11 cellular contexts compared by ENCODE assay signal in the genomic region with DNA sequence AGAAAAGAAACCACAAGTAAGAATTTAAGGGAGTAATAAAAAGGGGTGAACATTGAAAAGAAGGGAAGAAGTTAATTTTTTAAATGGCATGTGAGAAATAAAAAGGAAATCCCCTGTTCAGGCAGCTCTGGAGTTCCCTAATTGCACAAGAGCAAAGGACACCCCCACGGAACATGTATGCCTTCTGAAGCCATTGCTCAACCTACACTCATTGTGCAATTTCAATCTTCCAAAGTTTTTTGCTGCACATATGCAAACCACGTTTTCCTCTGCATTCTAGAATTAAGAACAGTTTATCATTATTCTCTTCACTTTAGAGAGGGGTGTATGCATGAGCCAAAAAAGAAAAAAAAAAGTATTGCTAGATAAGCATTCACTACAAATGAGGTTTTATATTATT.
DNase-seq lines count a peak whose midpoint lies in the region; ATAC-seq and TF ChIP-seq lines count a peak whose summit lies in the region.
"Had no signal": no experiment of that assay in that cellular context is flagged by ENCODE, and none has a peak within 500 bp of the region (broad histone marks: within the 10 kb centered on the region; RNA-seq: fewer than 3 reads in every experiment).

No MANE protein-coding gene starts in this region.

- no peaks in the 10 kb centered on the region for H3K9me2 ChIP-seq in Loucy (replicated peaks; ENCODE audit: low read depth, low read length)

- H3K4me1 ChIP-seq in ACC112 (ENCODE audit: control insufficient read depth, insufficient read depth, low read length, unreplicated experiment) (peaks cover 29% of the 10 kb centered on the region), Loucy (ENCODE audit: insufficient read depth, low read length, poor library complexity, severe bottlenecking) (peaks cover 5% of the 10 kb centered on the region)

- peak overlapping the region; percentile 40 for H3K4me3 Mint-ChIP-seq in dendritic cell treated with granulocyte-macrophage colony-stimulating factor and Interleukin-4, amounts not matched to agents 40 ng/mL and 50 ng/mL, for 4 days
- H3K4me3 Mint-ChIP-seq in activated CD8-positive, alpha-beta T cell treated with anti-CD3 and anti-CD28 coated beads, Interleukin-2, amount 10 ng/mL, durations not matched to agents 7 days and 5 days = no peak overlapping the region

- H3K4me1 Mint-ChIP-seq in dendritic cell treated with granulocyte-macrophage colony-stimulating factor and Interleukin-4, amounts not matched to agents 40 ng/mL and 50 ng/mL, for 4 days (ENCODE audit: low read depth) = peaks cover 43% of the 10 kb centered on the region
- peaks cover 24% of the 10 kb centered on the region for H3K4me1 Mint-ChIP-seq in activated CD8-positive, alpha-beta T cell treated with anti-CD3 and anti-CD28 coated beads, Interleukin-2, amount 10 ng/mL, durations not matched to agents 7 days and 5 days (ENCODE audit: low read depth)

- H3K27me3 ChIP-seq in ACC112 (ENCODE audit: insufficient read depth, low read length) = no peaks in the 10 kb centered on the region
- no peaks in the 10 kb centered on the region for H3K27me3 ChIP-seq in Loucy (ENCODE audit: insufficient read depth, low read length, poor library complexity, severe bottlenecking)

- POLR2A ChIA-PET in activated CD8-positive, alpha-beta T cell treated with anti-CD3 and anti-CD28 coated beads, Interleukin-2, amount 10 ng/mL, durations not matched to agents 7 days and 5 days (lab: Charles Lee) = no interaction called here

- no peaks in the 10 kb centered on the region for H3K9me3 Mint-ChIP-seq in dendritic cell treated with granulocyte-macrophage colony-stimulating factor and Interleukin-4, amounts not matched to agents 40 ng/mL and 50 ng/mL, for 4 days
- H3K9me3 Mint-ChIP-seq in activated CD8-positive, alpha-beta T cell treated with anti-CD3 and anti-CD28 coated beads, Interleukin-2, amount 10 ng/mL, durations not matched to agents 7 days and 5 days (ENCODE audit: insufficient read depth) = no peaks in the 10 kb centered on the region

- H3F3A ChIP-seq in Loucy (ENCODE audit: low read depth) = no peaks in the 10 kb centered on the region

- ATAC-seq in activated CD8-positive, alpha-beta T cell treated with anti-CD3 and anti-CD28 coated beads, Interleukin-2, amount 10 ng/mL, durations not matched to agents 7 days and 5 days = no peak
- no peak for ATAC-seq in HG03442 (IDR thresholded peaks at IDR 0.05; ENCODE audit: unreplicated experiment)

- H3K36me3 ChIP-seq in ACC112 (ENCODE audit: insufficient read depth, low read length) = no peaks in the 10 kb centered on the region
- H3K36me3 ChIP-seq in Loucy (ENCODE audit: insufficient read depth, low read length) = peaks cover 61% of the 10 kb centered on the region; the same call in 1 of the 2 replicates

- H3K79me2 ChIP-seq in ACC112 (ENCODE audit: control insufficient read depth, insufficient read depth, low read length, unreplicated experiment) = no peaks in the 10 kb centered on the region
- peaks cover 7% of the 10 kb centered on the region; the same call in 1 of the 2 replicates for H3K79me2 ChIP-seq in Loucy (ENCODE audit: insufficient read depth, low read length)

- no peaks in the 10 kb centered on the region for H4K20me1 ChIP-seq in Loucy (ENCODE audit: insufficient read depth, low read length, poor library complexity, severe bottlenecking)

- H2AFZ ChIP-seq in ACC112 (ENCODE audit: low read length, unreplicated experiment) (no peak overlapping the region), Loucy (ENCODE audit: low read length) (no peak overlapping the region)

- peak overlapping the region; percentile 76 for H3K27ac Mint-ChIP-seq in dendritic cell treated with granulocyte-macrophage colony-stimulating factor and Interleukin-4, amounts not matched to agents 40 ng/mL and 50 ng/mL, for 4 days
- H3K27ac Mint-ChIP-seq in activated CD8-positive, alpha-beta T cell treated with anti-CD3 and anti-CD28 coated beads, Interleukin-2, amount 10 ng/mL, durations not matched to agents 7 days and 5 days = no peak overlapping the region

- DNase-seq in medulla oblongata (ENCODE audit: extremely low spot score) (peak; percentile 43), NCI-H1930 (lab: John Stamatoyannopoulos, UW) (no peak), NCI-H1092 treated with DMSO at 0.1 percent for 48 hours (lab: John Stamatoyannopoulos, UW) (no peak)
- DNase-seq in activated CD8-positive, alpha-beta T cell treated with anti-CD3 and anti-CD28 coated beads, Interleukin-2, amount 10 ng/mL, durations not matched to agents 7 days and 5 days = no peak
- DNase-seq: activated T-cell treated with anti-CD3 and anti-CD28 coated beads for 4 hours, C1 segment of cervical spinal cord, NCI-H2081 treated with DMSO at 0.1 percent for 48 hours had no signal

- TF ChIP-seq CTCF in Loucy (conservative IDR thresholded peaks at IDR 0.05; ENCODE audit: low read length) = no peak

- intact Hi-C loops in dendritic cell treated with granulocyte-macrophage colony-stimulating factor and Interleukin-4, amounts not matched to agents 40 ng/mL and 50 ng/mL, for 4 days (cut with micrococcal nuclease) = loop anchor here (5.0 kb wide), 1 partner anchor 101 kb away; a partner anchor contains a TSS

- H3K9ac ChIP-seq in Loucy (ENCODE audit: low read depth, low read length, poor library complexity, severe bottlenecking) = peak overlapping the region; percentile 18

- H3K4me3 ChIP-seq in ACC112 (ENCODE audit: low read depth, low read length) (peak overlapping the region; percentile 12; the same call in 1 of the 2 replicates), Loucy (ENCODE audit: low read length, poor library complexity, severe bottlenecking) (no peak overlapping the region)

- CTCF ChIA-PET in activated CD8-positive, alpha-beta T cell treated with anti-CD3 and anti-CD28 coated beads, Interleukin-2, amount 10 ng/mL, durations not matched to agents 7 days and 5 days (lab: Charles Lee) = interaction anchor here (1.0 to 1.3 kb wide), 3 partner anchors 18 to 99 kb away, joined by 3 to 6 read pairs (median 4); no protein-coding TSS in a partner anchor

- H3K27ac ChIP-seq in ACC112 (ENCODE audit: low read depth, low read length) = peak overlapping the region; percentile 90

- peaks cover 29% of the 10 kb centered on the region for H3K36me3 Mint-ChIP-seq in dendritic cell treated with granulocyte-macrophage colony-stimulating factor and Interleukin-4, amounts not matched to agents 40 ng/mL and 50 ng/mL, for 4 days (ENCODE audit: low read depth)
- H3K36me3 Mint-ChIP-seq in activated CD8-positive, alpha-beta T cell treated with anti-CD3 and anti-CD28 coated beads, Interleukin-2, amount 10 ng/mL, durations not matched to agents 7 days and 5 days (ENCODE audit: low read depth) = peaks cover 43% of the 10 kb centered on the region

- H3K27me3 Mint-ChIP-seq in dendritic cell treated with granulocyte-macrophage colony-stimulating factor and Interleukin-4, amounts not matched to agents 40 ng/mL and 50 ng/mL, for 4 days = no peaks in the 10 kb centered on the region
- no peaks in the 10 kb centered on the region for H3K27me3 Mint-ChIP-seq in activated CD8-positive, alpha-beta T cell treated with anti-CD3 and anti-CD28 coated beads, Interleukin-2, amount 10 ng/mL, durations not matched to agents 7 days and 5 days (ENCODE audit: low read depth)

- H3K9me3 ChIP-seq in Loucy (ENCODE audit: insufficient read depth, low read depth, low read length) = no peaks in the 10 kb centered on the region

- no peak overlapping the region for H3K4me2 ChIP-seq in Loucy (ENCODE audit: low read depth, low read length, poor library complexity, severe bottlenecking)
